1 cellular context compared by ENCODE assay signal in the genomic region with DNA sequence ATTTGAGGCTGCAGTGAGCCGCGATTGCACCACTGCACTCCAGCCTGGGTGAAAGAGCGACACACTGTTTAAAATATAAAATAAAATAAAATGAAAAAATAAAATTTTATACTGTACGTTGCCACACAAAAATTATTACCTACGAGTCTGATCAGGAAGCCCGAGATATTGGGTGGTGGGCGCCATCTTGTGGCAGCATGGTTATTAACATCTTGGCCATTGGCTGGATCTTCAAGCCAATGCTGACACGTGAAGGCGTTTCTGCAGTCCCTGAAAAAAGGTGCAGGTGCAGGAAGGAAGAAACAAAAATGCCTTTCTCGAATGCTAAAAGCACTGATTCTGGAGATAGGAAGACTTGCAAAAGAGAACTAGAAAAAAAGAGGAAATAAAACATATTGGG.
A peak's percentile ranks its signal among the peaks of the same experiment; 100 is the strongest.
TF ChIP-seq lines count a peak whose summit lies in the region.

No MANE protein-coding gene starts in this region.

TF ChIP-seq in H1, 55 proteins besides CTCF, POLR2A, EP300 and RAD21:
- no peak for TF ChIP-seq RXRA (IDR thresholded peaks at IDR 0.05; ENCODE audit: insufficient read depth, low read depth, low read length)
- TF ChIP-seq, protein P1, sequence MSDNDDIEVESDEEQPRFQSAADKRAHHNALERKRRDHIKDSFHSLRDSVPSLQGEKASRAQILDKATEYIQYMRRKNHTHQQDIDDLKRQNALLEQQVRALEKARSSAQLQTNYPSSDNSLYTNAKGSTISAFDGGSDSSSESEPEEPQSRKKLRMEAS (IDR thresholded peaks at IDR 0.05) = peak; percentile 63
- TF ChIP-seq, protein P2, sequence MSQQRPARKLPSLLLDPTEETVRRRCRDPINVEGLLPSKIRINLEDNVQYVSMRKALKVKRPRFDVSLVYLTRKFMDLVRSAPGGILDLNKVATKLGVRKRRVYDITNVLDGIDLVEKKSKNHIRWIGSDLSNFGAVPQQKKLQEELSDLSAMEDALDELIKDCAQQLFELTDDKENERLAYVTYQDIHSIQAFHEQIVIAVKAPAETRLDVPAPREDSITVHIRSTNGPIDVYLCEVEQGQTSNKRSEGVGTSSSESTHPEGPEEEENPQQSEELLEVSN (IDR thresholded peaks at IDR 0.05) = peak; percentile 67
